ENCODE assay signal across 1 cellular context in the genomic region with DNA sequence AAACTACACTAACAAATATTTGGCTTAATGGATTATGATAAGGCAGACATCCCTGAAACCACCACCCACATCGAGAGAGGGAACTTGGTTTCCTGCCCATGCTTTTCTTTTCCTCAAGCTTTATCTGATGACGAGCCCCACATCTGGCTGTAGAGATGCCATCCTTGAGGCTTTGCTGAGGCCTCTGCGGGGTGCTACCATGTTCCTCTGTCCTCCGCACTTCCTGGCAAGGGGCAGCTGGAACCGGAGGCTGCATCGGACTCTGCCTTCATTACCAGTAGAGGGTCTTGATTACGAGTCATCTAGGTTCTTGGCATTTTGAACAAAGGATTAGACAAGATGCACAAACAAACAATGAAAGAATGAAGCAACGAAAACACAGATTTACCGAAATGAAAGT.
TF ChIP-seq lines count a peak whose summit lies in the region.

No MANE protein-coding gene starts in this region.

TF ChIP-seq in K562, 482 proteins besides CTCF, POLR2A, EP300 and RAD21:
- TF ChIP-seq MXI1 (IDR thresholded peaks at IDR 0.05; ENCODE audit: low read depth, low read length) (no peak), ERF (CRISPR knock-in tag; IDR thresholded peaks at IDR 0.05) (no peak), NFYB (IDR thresholded peaks at IDR 0.05; ENCODE audit: extremely low read depth, insufficient read length) (no peak), EHMT2 (IDR thresholded peaks at IDR 0.05) (no peak), SNIP1 (IDR thresholded peaks at IDR 0.05; ENCODE audit: low read depth) (no peak), TCF3 (CRISPR knock-in tag; IDR thresholded peaks at IDR 0.05) (no peak), PHF8 (IDR thresholded peaks at IDR 0.05; ENCODE audit: borderline replicate concordance, low read length) (no peak), CXXC5 (CRISPR knock-in tag; IDR thresholded peaks at IDR 0.05) (no peak), MAFG (tag; conservative IDR thresholded peaks at IDR 0.05) (no peak), ZNF24 (IDR thresholded peaks at IDR 0.05) (no peak), GABPB1 (CRISPR knock-in tag; IDR thresholded peaks at IDR 0.05) (no peak), KDM5B (IDR thresholded peaks at IDR 0.05; ENCODE audit: insufficient replicate concordance, low read depth, low read length) (no peak)
- TF ChIP-seq, protein P1, sequence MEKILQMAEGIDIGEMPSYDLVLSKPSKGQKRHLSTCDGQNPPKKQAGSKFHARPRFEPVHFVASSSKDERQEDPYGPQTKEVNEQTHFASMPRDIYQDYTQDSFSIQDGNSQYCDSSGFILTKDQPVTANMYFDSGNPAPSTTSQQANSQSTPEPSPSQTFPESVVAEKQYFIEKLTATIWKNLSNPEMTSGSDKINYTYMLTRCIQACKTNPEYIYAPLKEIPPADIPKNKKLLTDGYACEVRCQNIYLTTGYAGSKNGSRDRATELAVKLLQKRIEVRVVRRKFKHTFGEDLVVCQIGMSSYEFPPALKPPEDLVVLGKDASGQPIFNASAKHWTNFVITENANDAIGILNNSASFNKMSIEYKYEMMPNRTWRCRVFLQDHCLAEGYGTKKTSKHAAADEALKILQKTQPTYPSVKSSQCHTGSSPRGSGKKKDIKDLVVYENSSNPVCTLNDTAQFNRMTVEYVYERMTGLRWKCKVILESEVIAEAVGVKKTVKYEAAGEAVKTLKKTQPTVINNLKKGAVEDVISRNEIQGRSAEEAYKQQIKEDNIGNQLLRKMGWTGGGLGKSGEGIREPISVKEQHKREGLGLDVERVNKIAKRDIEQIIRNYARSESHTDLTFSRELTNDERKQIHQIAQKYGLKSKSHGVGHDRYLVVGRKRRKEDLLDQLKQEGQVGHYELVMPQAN (IDR thresholded peaks at IDR 0.05; ENCODE audit: borderline replicate concordance): no peak
